ENCODE assay signal across 8 cellular contexts in genomic region chr20:21513881-21514540, GRCh38. TPM values are rescaled to one million over a fixed set of nuclear protein-coding genes. Genes with fewer than 3 reads are reported as not detected.
DNase-seq lines count a peak whose midpoint lies in the region; ATAC-seq lines count a peak whose summit lies in the region.

NKX2-2 (minus strand) TSS chr20:21514064; CDS start chr20:21513669, 395 bp downstream.

- H3K9me3 Mint-ChIP-seq in stimulated activated naive CD8-positive, alpha-beta T cell treated with anti-CD3 and anti-CD28 coated beads, Interleukin-15, Interleukin-2, amounts not matched to agents 100 ng/mL and 50 ng/mL, for 24 hours: no peaks in the 10 kb centered on the region

- ATAC-seq in stimulated activated naive CD8-positive, alpha-beta T cell treated with anti-CD3 and anti-CD28 coated beads, Interleukin-15, Interleukin-2, amounts not matched to agents 100 U/mL and 50 U/mL, for 24 hours: no peak
- ATAC-seq in HG02571 (IDR thresholded peaks at IDR 0.05; ENCODE audit: unreplicated experiment): no peak

- H3K27ac Mint-ChIP-seq in stimulated activated naive CD8-positive, alpha-beta T cell treated with anti-CD3 and anti-CD28 coated beads, Interleukin-15, Interleukin-2, amounts not matched to agents 100 ng/mL and 50 ng/mL, for 24 hours: no peak within 1 kb of the TSS

- peak within 1 kb of the TSS; percentile 60 for H3K4me3 Mint-ChIP-seq in stimulated activated naive CD8-positive, alpha-beta T cell treated with anti-CD3 and anti-CD28 coated beads, Interleukin-15, Interleukin-2, amounts not matched to agents 100 ng/mL and 50 ng/mL, for 24 hours

- no peaks in the 10 kb centered on the region for H3K36me3 Mint-ChIP-seq in stimulated activated naive CD8-positive, alpha-beta T cell treated with anti-CD3 and anti-CD28 coated beads, Interleukin-15, Interleukin-2, amounts not matched to agents 100 ng/mL and 50 ng/mL, for 24 hours (ENCODE audit: low read depth)

- peaks cover 71% of the 10 kb centered on the region for H3K27me3 Mint-ChIP-seq in stimulated activated naive CD8-positive, alpha-beta T cell treated with anti-CD3 and anti-CD28 coated beads, Interleukin-15, Interleukin-2, amounts not matched to agents 100 ng/mL and 50 ng/mL, for 24 hours

- no peak for DNase-seq in stimulated activated naive CD8-positive, alpha-beta T cell treated with anti-CD3 and anti-CD28 coated beads, Interleukin-15, Interleukin-2, amounts not matched to agents 100 U/mL and 50 U/mL, for 24 hours
- DNase-seq in amygdala (lab: John Stamatoyannopoulos, UW) (peak in 47 of 56 donors; percentile 17 to 87 (median 64)), middle frontal gyrus (ENCODE audit: extremely low spot score, low spot score) (peak; percentile 57), NCI-H526 treated with DMSO at 0.1 percent for 48 hours (lab: John Stamatoyannopoulos, UW) (no peak), SK-N-DZ (ENCODE audit: low spot score) (no peak)
- no peak for DNase-seq in activated CD4-positive, CD25-positive, alpha-beta regulatory T cell treated with anti-CD3 and anti-CD28 coated beads, Interleukin-2, amount 50 U/mL, for 72 hours

- H3K4me1 Mint-ChIP-seq in stimulated activated naive CD8-positive, alpha-beta T cell treated with anti-CD3 and anti-CD28 coated beads, Interleukin-15, Interleukin-2, amounts not matched to agents 100 ng/mL and 50 ng/mL, for 24 hours (ENCODE audit: low read depth): peaks cover 48% of the 10 kb centered on the region

RNA-seq across cellular contexts. Expression of gene NKX2-2, which starts in this region (rescaled TPM):
- polyA plus RNA-seq in SK-N-DZ (2014; cell fraction: cytosol; rRNA removed): not detected in 2 replicates
- not detected in 2 replicates for polyA plus RNA-seq in SK-N-DZ (2014; cell fraction: nucleus; rRNA removed)

Comparison
In these comparisons a context has a peak if more than half of its experiments do, and no peak if none do; other contexts are left out.
1. DNase-seq: peak in amygdala (47 of 56) and middle frontal gyrus (single experiment); none in stimulated activated naive CD8-positive, alpha-beta T cell treated with anti-CD3 and anti-CD28 coated beads, Interleukin-15, Interleukin-2, amounts not matched to agents 100 U/mL and 50 U/mL, for 24 hours (single experiment), NCI-H526 treated with DMSO at 0.1 percent for 48 hours (single experiment), activated CD4-positive, CD25-positive, alpha-beta regulatory T cell treated with anti-CD3 and anti-CD28 coated beads, Interleukin-2, amount 50 U/mL, for 72 hours (single experiment) and SK-N-DZ (single experiment).